Comparison of ENCODE assay signal across 8 cellular contexts in the genomic region with DNA sequence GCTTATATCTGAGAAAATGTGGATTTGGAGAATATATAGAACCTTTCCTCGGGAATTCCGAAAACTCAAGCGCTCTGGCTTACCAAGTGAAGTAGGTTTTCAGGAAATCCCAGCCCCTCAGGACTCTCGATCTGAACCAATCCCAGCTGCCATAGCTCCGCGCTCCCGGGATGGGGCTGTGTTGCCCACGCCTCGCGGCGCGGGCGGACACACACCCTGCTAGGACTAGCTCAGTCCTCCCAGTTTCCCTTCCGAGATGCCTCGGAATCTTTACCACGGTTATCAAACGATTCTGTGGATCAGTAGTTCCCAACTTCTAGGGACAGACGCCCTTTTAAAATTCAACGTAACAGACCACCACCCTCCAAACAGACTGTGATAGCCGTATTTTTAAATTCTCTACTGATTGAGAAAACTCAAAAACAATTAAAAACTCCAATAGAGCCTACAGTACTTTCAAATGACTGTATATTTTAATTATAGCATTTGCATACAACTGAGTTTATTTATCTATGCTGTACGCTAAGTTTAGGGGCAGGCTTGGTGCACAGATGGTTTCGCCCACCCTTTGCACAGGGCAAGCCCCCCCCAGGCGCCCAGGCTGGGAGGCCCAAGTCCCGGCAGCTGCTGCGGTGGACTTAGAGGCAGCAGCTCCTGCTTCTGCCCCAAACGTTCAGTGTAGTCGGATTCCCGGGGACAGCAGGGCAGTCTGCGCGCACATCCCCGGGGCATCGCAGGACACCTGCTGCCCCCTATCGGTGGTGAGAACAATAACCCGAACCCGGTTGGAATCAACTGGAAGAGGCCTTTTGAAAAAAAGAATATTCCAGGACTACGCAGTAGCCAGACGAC. TPM values are rescaled to one million over a fixed set of nuclear protein-coding genes. Genes with fewer than 3 reads are reported as not detected.
A peak's percentile ranks its signal among the peaks of the same experiment; 100 is the strongest.
DNase-seq lines count a peak whose midpoint lies in the region; ATAC-seq and TF ChIP-seq lines count a peak whose summit lies in the region.

No MANE protein-coding gene starts in this region.

- no peaks in the 10 kb centered on the region for H3K27me3 ChIP-seq in lower lobe of right lung (ENCODE audit: low read depth)

- H3K9me3 ChIP-seq in lower lobe of right lung = no peaks in the 10 kb centered on the region

- peaks cover 6% of the 10 kb centered on the region for H3K4me1 ChIP-seq in lower lobe of right lung

- H3K36me3 ChIP-seq in lower lobe of right lung = no peaks in the 10 kb centered on the region

- DNase-seq in AG20443 (ENCODE audit: low spot score) = peak; percentile 95
- DNase-seq in NCI-H524 (lab: John Stamatoyannopoulos, UW) = peak; percentile 59 to 91
- peak; percentile 71 for DNase-seq in activated CD4-positive, alpha-beta memory T cell treated with anti-CD3 and anti-CD28 coated beads for 36 hours
- DNase-seq in effector CD8-positive, alpha-beta T cell (lab: John Stamatoyannopoulos, UW) = peak; percentile 17
- DNase-seq in lower lobe of right lung = peak; percentile 77
- DNase-seq in stimulated activated CD4-positive, alpha-beta T cell treated with anti-CD3 and anti-CD28 coated beads, TNF-alpha, amount 100 ng/mL, for 24 hours (ENCODE audit: low read depth in 3 of 3) = peak in 2 of 3 experiments; percentile 31 to 46

- peak overlapping the region; percentile 62 for H3K4me3 Mint-ChIP-seq in activated CD4-positive, alpha-beta memory T cell treated with anti-CD3 and anti-CD28 coated beads for 36 hours

- peak overlapping the region; percentile 46 for H3K27ac ChIP-seq in lower lobe of right lung

- H3K27me3 Mint-ChIP-seq in activated CD4-positive, alpha-beta memory T cell treated with anti-CD3 and anti-CD28 coated beads for 36 hours = peaks cover 3% of the 10 kb centered on the region

- no peaks in the 10 kb centered on the region for H3K36me3 Mint-ChIP-seq in activated CD4-positive, alpha-beta memory T cell treated with anti-CD3 and anti-CD28 coated beads for 36 hours

- H3K27ac Mint-ChIP-seq in activated CD4-positive, alpha-beta memory T cell treated with anti-CD3 and anti-CD28 coated beads for 36 hours = no peak overlapping the region

- peaks cover 12% of the 10 kb centered on the region for H3K4me1 Mint-ChIP-seq in activated CD4-positive, alpha-beta memory T cell treated with anti-CD3 and anti-CD28 coated beads for 36 hours (ENCODE audit: low read depth)

- intact Hi-C loops in activated CD4-positive, alpha-beta memory T cell treated with anti-CD3 and anti-CD28 coated beads for 36 hours (cut with micrococcal nuclease) = loop anchor here (1.0 to 2.0 kb wide), 5 partner anchors 15 to 193 kb away; partner anchors contain the start of gene BBX
- intact Hi-C loops in lower lobe of right lung (cut with DNase I) = loop anchor here (10.0 kb wide), 1 partner anchor 155 kb away; no protein-coding TSS in a partner anchor

- H3K9me3 Mint-ChIP-seq in activated CD4-positive, alpha-beta memory T cell treated with anti-CD3 and anti-CD28 coated beads for 36 hours = no peaks in the 10 kb centered on the region

- ATAC-seq in GM18870 (IDR thresholded peaks at IDR 0.05; ENCODE audit: unreplicated experiment) (peak; percentile 49), HG03097 (IDR thresholded peaks at IDR 0.05; ENCODE audit: low FRiP score, unreplicated experiment) (peak; percentile 49), lower lobe of right lung (peak; percentile 85 to 90)

- peak; percentile 80 for TF ChIP-seq CTCF in lower lobe of right lung (IDR thresholded peaks at IDR 0.05)

- peak overlapping the region; percentile 72 for H3K4me3 ChIP-seq in lower lobe of right lung

- CTCF ChIA-PET in activated CD4-positive, alpha-beta memory T cell treated with anti-CD3 and anti-CD28 coated beads for 36 hours (lab: Charles Lee) = interaction anchor here (0.6 to 5.7 kb wide), 18 partner anchors 9 to 209 kb away, joined by 3 to 44 read pairs (median 4); partner anchors contain the start of gene BBX

- POLR2A ChIA-PET in activated CD4-positive, alpha-beta memory T cell treated with anti-CD3 and anti-CD28 coated beads for 36 hours (lab: Charles Lee) = no interaction called here

RNA-seq across cellular contexts. Expression of gene CCDC54, which starts 52.3 kb away (rescaled TPM):
- not detected for total RNA-seq in activated CD4-positive, alpha-beta memory T cell treated with anti-CD3 and anti-CD28 coated beads for 36 hours
- total RNA-seq in lower lobe of right lung = not detected

Comparison
In these comparisons a context has a peak if more than half of its experiments do, and no peak if none do; other contexts are left out.
1. Peak in every context shown above with its lines: DNase-seq, ATAC-seq, H3K4me3 ChIP-seq and H3K27ac ChIP-seq.
2. DNase-seq: peak in every context shown above with its lines; median percentile 95 in AG20443; 77 in lower lobe of right lung; 75 in NCI-H524; 71 in activated CD4-positive, alpha-beta memory T cell treated with anti-CD3 and anti-CD28 coated beads for 36 hours; 38 in stimulated activated CD4-positive, alpha-beta T cell treated with anti-CD3 and anti-CD28 coated beads, TNF-alpha, amount 100 ng/mL, for 24 hours; 17 in effector CD8-positive, alpha-beta T cell.